In genomic region chr5:124908603-124909451, GRCh38 we compare ENCODE assay signal across 9 cellular contexts.
DNase-seq lines count a peak whose midpoint lies in the region; ATAC-seq, FAIRE-seq and TF ChIP-seq lines count a peak whose summit lies in the region.
"Had no signal": no experiment of that assay in that cellular context is flagged by ENCODE, and none has a peak within 500 bp of the region (broad histone marks: within the 10 kb centered on the region; RNA-seq: fewer than 3 reads in every experiment).

No MANE protein-coding gene starts in this region.

- no peak overlapping the region for H3K4me3 Mint-ChIP-seq in neural progenitor cell

- H3K36me3 Mint-ChIP-seq in neural progenitor cell, result peaks cover 9% of the 10 kb centered on the region

- peaks cover 17% of the 10 kb centered on the region for H3K9me3 Mint-ChIP-seq in neural progenitor cell

- intact Hi-C loops in body of pancreas (cut with DNase I), result no loop called here

- no peak overlapping the region for H2AFZ ChIP-seq in neural progenitor cell (replicated peaks)

- DNase-seq in GM12865 (ENCODE audit: low read depth) (peak; percentile 68), KBM-7 (peak; percentile 18), body of pancreas (peak in 2 of 4 donors; percentile 16 to 38), neural progenitor cell (ENCODE audit: low spot score) (peak; percentile 36), caudate nucleus (lab: John Stamatoyannopoulos, UW) (no peak), RCC 7860 (ENCODE audit: low spot score) (no peak), tibial nerve (ENCODE audit: low spot score in 2 of 2) (no peak)

- TF ChIP-seq POLR2A in body of pancreas (IDR thresholded peaks at IDR 0.05) (no peak), tibial nerve (IDR thresholded peaks at IDR 0.05) (no peak)

- H3K4me2 ChIP-seq in neural progenitor cell, result peak overlapping the region; percentile 33

- H3K36me3 ChIP-seq in body of pancreas (replicated peaks in 1 of 2; ENCODE audit: insufficient read depth in 1 of 2, low read depth in 2 of 2) (no peaks in the 10 kb centered on the region), neural progenitor cell (no peaks in the 10 kb centered on the region), tibial nerve (no peaks in the 10 kb centered on the region)

- peaks cover 54% of the 10 kb centered on the region for H3F3A ChIP-seq in neural progenitor cell (ENCODE audit: low read depth)

- TF ChIP-seq CTCF in GM12865 (IDR thresholded peaks at IDR 0.05; ENCODE audit: insufficient read depth, low read depth, low read length, missing control alignments), result no peak
- TF ChIP-seq CTCF in body of pancreas (IDR thresholded peaks at IDR 0.05), result no peak
- no peak for TF ChIP-seq CTCF in neural progenitor cell (IDR thresholded peaks at IDR 0.05)
- no peak for TF ChIP-seq CTCF in tibial nerve (IDR thresholded peaks at IDR 0.05)

- H3K27ac ChIP-seq in body of pancreas, result peak overlapping the region in 3 of 4 donors; percentile 59 to 87 (median 79)
- no peak overlapping the region for H3K27ac ChIP-seq in neural progenitor cell
- H3K27ac ChIP-seq in caudate nucleus (ENCODE audit: low read depth, low read length), result no peak overlapping the region
- H3K27ac ChIP-seq in tibial nerve, result peak overlapping the region in 2 of 4 donors; percentile 58 to 60

- H3K4me1 ChIP-seq in body of pancreas (peaks cover 52% of the 10 kb centered on the region), neural progenitor cell (peaks cover 58% of the 10 kb centered on the region), tibial nerve (peaks cover 3 to 49% (median 25%) of the 10 kb centered on the region in 4 donors)

- H3K27me3 ChIP-seq in body of pancreas (no peaks in the 10 kb centered on the region), neural progenitor cell (no peaks in the 10 kb centered on the region), tibial nerve (no peaks in the 10 kb centered on the region)

- H4K20me1 ChIP-seq in neural progenitor cell (ENCODE audit: low read depth), result no peaks in the 10 kb centered on the region

- in situ Hi-C loops in KBM-7 (cut with MboI; ENCODE audit: low pct_unique_long_range_greater_than_20kb, low sequenced_read_pairs), result no loop called here

- H3K4me3 ChIP-seq in GM12865 (ENCODE audit: low read depth, low read length) (no peak overlapping the region), body of pancreas (no peak overlapping the region), neural progenitor cell (no peak overlapping the region), tibial nerve (no peak overlapping the region)

- no peak for FAIRE-seq in RCC 7860 (lab: Jason Lieb, UNC)

- TF ChIP-seq EP300 in tibial nerve (IDR thresholded peaks at IDR 0.05), result no peak

- H3K4me1 Mint-ChIP-seq in neural progenitor cell, result peaks cover 79% of the 10 kb centered on the region

- ATAC-seq in GM21619 (IDR thresholded peaks at IDR 0.05; ENCODE audit: unreplicated experiment) (peak; percentile 84), body of pancreas (peak; percentile 36)
- ATAC-seq: HCT116 had no signal

- H3K27ac Mint-ChIP-seq in neural progenitor cell, result peak overlapping the region; percentile 85

- H3K27me3 Mint-ChIP-seq in neural progenitor cell (ENCODE audit: insufficient read depth, low read depth), result peaks cover 8% of the 10 kb centered on the region

- H3K79me2 ChIP-seq in neural progenitor cell (ENCODE audit: low read depth), result no peaks in the 10 kb centered on the region

- H3K9ac ChIP-seq in neural progenitor cell, result no peak overlapping the region

- H3K9me3 ChIP-seq in body of pancreas (no peaks in the 10 kb centered on the region), neural progenitor cell (ENCODE audit: low read depth) (no peaks in the 10 kb centered on the region), tibial nerve (no peaks in the 10 kb centered on the region)

- 14 to 28% methylated on average over 7 of the region's 7 CpGs for WGBS in body of pancreas, 2 donors
- 65 to 68% methylated on average over 7 of the region's 7 CpGs for WGBS in tibial nerve, 2 donors

Comparison
In these comparisons a context has a peak if more than half of its experiments do, and no peak if none do; other contexts are left out.
1. DNase-seq: peak in GM12865 (single experiment), KBM-7 (single experiment) and neural progenitor cell (single experiment); none in caudate nucleus (0 of 61), RCC 7860 (single experiment) and tibial nerve (0 of 2).
2. H3K27ac ChIP-seq: peak in body of pancreas (3 of 4); none in neural progenitor cell (single experiment) and caudate nucleus (single experiment).